Comparison of ENCODE assay signal across 12 cellular contexts in genomic region chr3:54988302-54989022, GRCh38.
A peak's percentile ranks its signal among the peaks of the same experiment; 100 is the strongest.
DNase-seq lines count a peak whose midpoint lies in the region; ATAC-seq and TF ChIP-seq lines count a peak whose summit lies in the region.
"Had no signal": no experiment of that assay in that cellular context is flagged by ENCODE, and none has a peak within 500 bp of the region (broad histone marks: within the 10 kb centered on the region; RNA-seq: fewer than 3 reads in every experiment).

No MANE protein-coding gene starts in this region.

- CTCF ChIA-PET in BJ (lab: Yijun Ruan, JAX), result interaction anchor here (0.5 to 1.6 kb wide), 15 partner anchors 9 to 472 kb away, joined by 3 to 6 read pairs (median 3); no protein-coding TSS in a partner anchor

- H3K27ac Mint-ChIP-seq in activated T-helper 2 cell treated with anti-CD3 and anti-CD28 coated beads, Interferon-gamma antibody, Interleukin-2, Interleukin-4, amounts not matched to agents 10 μg/mL and 5 μg/mL and 100 μg/mL, durations not matched to agents 14 hours and 24 hours and 36 hours, result no peak overlapping the region

- H3K36me3 Mint-ChIP-seq in activated T-helper 2 cell treated with anti-CD3 and anti-CD28 coated beads, Interferon-gamma antibody, Interleukin-2, Interleukin-4, amounts not matched to agents 10 μg/mL and 5 μg/mL and 100 μg/mL, durations not matched to agents 14 hours and 24 hours and 36 hours (ENCODE audit: low read depth), result no peaks in the 10 kb centered on the region

- intact Hi-C loops in activated T-helper 2 cell treated with anti-CD3 and anti-CD28 coated beads, Interferon-gamma antibody, Interleukin-2, Interleukin-4, amounts not matched to agents 10 μg/mL and 5 μg/mL and 100 μg/mL, durations not matched to agents 14 hours and 24 hours and 36 hours (cut with micrococcal nuclease), result no loop called here

- ATAC-seq in omental fat pad (ENCODE audit: low FRiP score), result peak; percentile 69
- ATAC-seq: activated CD4-positive, CD25-positive, alpha-beta regulatory T cell treated with anti-CD3 and anti-CD28 coated beads, Interleukin-2, amount 50 U/mL, for 24 hours had no signal

- TF ChIP-seq CTCF in BJ (IDR thresholded peaks at IDR 0.05; ENCODE audit: insufficient read depth, low read depth, low read length) (no peak), omental fat pad (IDR thresholded peaks at IDR 0.05) (no peak)

- H3K4me3 Mint-ChIP-seq in activated T-helper 2 cell treated with anti-CD3 and anti-CD28 coated beads, Interferon-gamma antibody, Interleukin-2, Interleukin-4, amounts not matched to agents 10 μg/mL and 5 μg/mL and 100 μg/mL, durations not matched to agents 14 hours and 24 hours and 36 hours (ENCODE audit: low read depth), result no peak overlapping the region

- H3K27me3 ChIP-seq in BJ (ENCODE audit: control insufficient read depth, insufficient read depth, low read length), result no peaks in the 10 kb centered on the region
- H3K27me3 ChIP-seq: ascending aorta had no signal

- no peaks in the 10 kb centered on the region for H3K36me3 ChIP-seq in BJ (ENCODE audit: control insufficient read depth, insufficient read depth, low read length)
- H3K36me3 ChIP-seq: ascending aorta had no signal

- peaks cover 3% of the 10 kb centered on the region for H3K9me3 Mint-ChIP-seq in activated T-helper 2 cell treated with anti-CD3 and anti-CD28 coated beads, Interferon-gamma antibody, Interleukin-2, Interleukin-4, amounts not matched to agents 10 μg/mL and 5 μg/mL and 100 μg/mL, durations not matched to agents 14 hours and 24 hours and 36 hours

- POLR2A ChIA-PET in BJ (lab: Charles Lee), result interaction anchor here (0.6 to 1.0 kb wide), 4 partner anchors 34 to 527 kb away, joined by 3 to 5 read pairs (median 3); no protein-coding TSS in a partner anchor

- no peak overlapping the region for H3K4me3 ChIP-seq in BJ (ENCODE audit: low read depth, low read length)
- H3K4me3 ChIP-seq: ascending aorta, skin epidermis had no signal

- no peaks in the 10 kb centered on the region for H3K27me3 Mint-ChIP-seq in activated T-helper 2 cell treated with anti-CD3 and anti-CD28 coated beads, Interferon-gamma antibody, Interleukin-2, Interleukin-4, amounts not matched to agents 10 μg/mL and 5 μg/mL and 100 μg/mL, durations not matched to agents 14 hours and 24 hours and 36 hours (ENCODE audit: low read depth)

- peak; percentile 75 for DNase-seq in BJ (ENCODE audit: low read depth)
- DNase-seq in NCI-H226, result peak; percentile 63
- DNase-seq in fibroblast of peridontal ligament (ENCODE audit: extremely low read depth), result peak; percentile 89
- DNase-seq in omental fat pad (ENCODE audit: low spot score), result peak; percentile 27
- no peak for DNase-seq in T-helper 2 cell
- DNase-seq in NCI-H2029 treated with DMSO at 0.1 percent for 48 hours (lab: John Stamatoyannopoulos, UW), result no peak
- no peak for DNase-seq in activated T-helper 2 cell treated with anti-CD3 and anti-CD28 coated beads, Interferon-gamma antibody, Interleukin-2, Interleukin-4, amounts not matched to agents 10 μg/mL and 5 μg/mL and 100 μg/mL, durations not matched to agents 14 hours and 24 hours and 36 hours (ENCODE audit: low spot score)
- no peak for DNase-seq in activated CD4-positive, alpha-beta T cell treated with anti-CD3 and anti-CD28 coated beads for 48 hours
- DNase-seq: COR-L47 had no signal

- H3K4me1 Mint-ChIP-seq in activated T-helper 2 cell treated with anti-CD3 and anti-CD28 coated beads, Interferon-gamma antibody, Interleukin-2, Interleukin-4, amounts not matched to agents 10 μg/mL and 5 μg/mL and 100 μg/mL, durations not matched to agents 14 hours and 24 hours and 36 hours (ENCODE audit: low read depth), result no peaks in the 10 kb centered on the region

Comparison
In these comparisons a context has a peak if more than half of its experiments do, and no peak if none do; other contexts are left out.
1. DNase-seq: peak in BJ (single experiment), NCI-H226 (single experiment), fibroblast of peridontal ligament (single experiment) and omental fat pad (single experiment); none in T-helper 2 cell (0 of 5), NCI-H2029 treated with DMSO at 0.1 percent for 48 hours (single experiment), activated T-helper 2 cell treated with anti-CD3 and anti-CD28 coated beads, Interferon-gamma antibody, Interleukin-2, Interleukin-4, amounts not matched to agents 10 μg/mL and 5 μg/mL and 100 μg/mL, durations not matched to agents 14 hours and 24 hours and 36 hours (single experiment) and activated CD4-positive, alpha-beta T cell treated with anti-CD3 and anti-CD28 coated beads for 48 hours (single experiment).